Comparison of ENCODE assay signal across 1 cellular context in the genomic region with DNA sequence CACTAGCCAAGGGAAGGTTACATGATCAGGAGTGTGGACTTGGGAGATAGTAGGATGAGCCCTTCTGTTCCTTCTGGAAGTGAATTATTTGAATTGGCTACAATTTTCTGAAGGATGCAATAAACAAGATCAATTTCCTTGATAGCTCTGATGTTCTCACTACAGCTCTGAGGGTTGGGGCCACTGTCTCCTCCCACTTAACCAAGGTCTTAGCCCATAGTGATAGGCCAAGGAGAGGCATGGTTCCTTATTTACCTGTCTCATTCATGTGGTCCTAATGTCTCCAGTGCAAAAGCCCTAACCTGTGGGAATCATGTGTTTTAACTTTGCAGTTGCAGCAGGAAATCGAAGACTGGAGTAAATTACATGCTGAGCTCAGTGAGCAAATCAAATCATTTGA.
TF ChIP-seq lines count a peak whose summit lies in the region.

No MANE protein-coding gene starts in this region.

TF ChIP-seq in GM12878, 131 proteins besides CTCF, POLR2A, EP300 and RAD21:
- TF ChIP-seq YY1 (IDR thresholded peaks at IDR 0.05; ENCODE audit: low read depth, low read length) (no peak), NRF1 (conservative IDR thresholded peaks at IDR 0.05; ENCODE audit: low read depth, low read length) (no peak), HDAC6 (IDR thresholded peaks at IDR 0.05; ENCODE audit: unreplicated experiment) (no peak)
- TF ChIP-seq, protein P1, sequence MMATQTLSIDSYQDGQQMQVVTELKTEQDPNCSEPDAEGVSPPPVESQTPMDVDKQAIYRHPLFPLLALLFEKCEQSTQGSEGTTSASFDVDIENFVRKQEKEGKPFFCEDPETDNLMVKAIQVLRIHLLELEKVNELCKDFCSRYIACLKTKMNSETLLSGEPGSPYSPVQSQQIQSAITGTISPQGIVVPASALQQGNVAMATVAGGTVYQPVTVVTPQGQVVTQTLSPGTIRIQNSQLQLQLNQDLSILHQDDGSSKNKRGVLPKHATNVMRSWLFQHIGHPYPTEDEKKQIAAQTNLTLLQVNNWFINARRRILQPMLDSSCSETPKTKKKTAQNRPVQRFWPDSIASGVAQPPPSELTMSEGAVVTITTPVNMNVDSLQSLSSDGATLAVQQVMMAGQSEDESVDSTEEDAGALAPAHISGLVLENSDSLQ (IDR thresholded peaks at IDR 0.05) = no peak
